Comparison of ENCODE assay signal across 18 cellular contexts in the genomic region with DNA sequence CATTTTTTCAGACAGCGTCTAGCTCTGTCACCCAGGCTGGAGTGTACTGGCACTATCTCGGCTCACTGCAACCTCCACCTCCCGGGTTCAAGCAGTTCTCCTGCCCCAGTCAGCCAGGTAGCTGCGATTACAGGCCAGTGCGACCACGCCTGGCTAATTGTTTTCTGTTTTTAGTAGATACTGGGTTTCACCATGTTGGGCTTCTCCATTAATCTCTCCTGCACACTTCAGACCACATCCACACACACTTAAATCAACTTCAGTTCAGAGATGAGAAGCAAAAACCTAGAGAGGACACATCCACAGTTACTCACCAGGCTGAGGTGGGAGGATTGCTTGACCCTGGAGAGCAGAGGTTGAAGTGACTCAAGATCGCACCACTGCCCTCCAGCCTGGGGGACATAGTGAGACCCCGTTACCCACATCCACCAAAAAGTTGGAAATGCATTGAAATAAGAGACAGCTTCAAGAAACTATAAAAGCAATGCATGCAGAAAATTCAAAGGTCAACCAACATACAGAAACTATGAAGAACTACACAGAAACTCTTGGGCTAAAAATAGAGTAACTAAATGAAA. TPM values are rescaled to one million over a fixed set of nuclear protein-coding genes. Genes with fewer than 3 reads are reported as not detected.
DNase-seq lines count a peak whose midpoint lies in the region; ATAC-seq and TF ChIP-seq lines count a peak whose summit lies in the region.
"Had no signal": no experiment of that assay in that cellular context is flagged by ENCODE, and none has a peak within 500 bp of the region (broad histone marks: within the 10 kb centered on the region; RNA-seq: fewer than 3 reads in every experiment).

No MANE protein-coding gene starts in this region.

- POLR2A ChIA-PET in Caco-2 (lab: Charles Lee): no interaction called here

- H3K36me3 Mint-ChIP-seq in CD4-positive, CD25-positive, alpha-beta regulatory T cell: peaks cover 6% of the 10 kb centered on the region
- H3K36me3 Mint-ChIP-seq in Caco-2 (ENCODE audit: insufficient read depth, unreplicated experiment) (peaks cover 36% of the 10 kb centered on the region), glutamatergic neuron (ENCODE audit: unreplicated experiment) (no peaks in the 10 kb centered on the region), neural crest cell (ENCODE audit: low read depth) (peaks cover 2% of the 10 kb centered on the region)

- peaks cover 0 to 8% (median 2%) of the 10 kb centered on the region in 7 donors for H3K9me3 Mint-ChIP-seq in CD4-positive, CD25-positive, alpha-beta regulatory T cell
- H3K9me3 Mint-ChIP-seq in Caco-2 (ENCODE audit: unreplicated experiment) (peaks cover 10% of the 10 kb centered on the region), glutamatergic neuron (ENCODE audit: unreplicated experiment) (peaks cover 6% of the 10 kb centered on the region), neural crest cell (no peaks in the 10 kb centered on the region)

- no TSS peak for BruUV-seq in Caco-2 (replicated peaks; lab: Mats Ljungman, UMichigan)

- H3K9me3 ChIP-seq in CD4-positive, CD25-positive, alpha-beta regulatory T cell (ENCODE audit: control insufficient read depth in 2 of 2, low read length in 2 of 2): no peaks in the 10 kb centered on the region
- H3K9me3 ChIP-seq in Caco-2: peaks cover 3% of the 10 kb centered on the region; the same call in 1 of the 2 replicates
- H3K9me3 ChIP-seq: SJCRH30 had no signal

- H3K27me3 Mint-ChIP-seq in CD4-positive, CD25-positive, alpha-beta regulatory T cell: no peaks in the 10 kb centered on the region
- H3K27me3 Mint-ChIP-seq in Caco-2 (ENCODE audit: insufficient read depth, unreplicated experiment) (no peaks in the 10 kb centered on the region), glutamatergic neuron (ENCODE audit: unreplicated experiment) (peaks cover 13% of the 10 kb centered on the region), neural crest cell (ENCODE audit: low read depth) (no peaks in the 10 kb centered on the region)

- no peaks in the 10 kb centered on the region for H3K27me3 ChIP-seq in CD4-positive, CD25-positive, alpha-beta regulatory T cell (ENCODE audit: control insufficient read depth, insufficient read depth, low read length)
- H3K27me3 ChIP-seq in Caco-2 (replicated peaks; ENCODE audit: control insufficient read depth, insufficient read depth, low read length): no peaks in the 10 kb centered on the region
- H3K27me3 ChIP-seq: SJCRH30 had no signal

- no peak for DNase-seq in CD4-positive, CD25-positive, alpha-beta regulatory T cell
- no peak for DNase-seq in Caco-2
- no peak for DNase-seq in glutamatergic neuron
- no peak for DNase-seq in neural crest cell (ENCODE audit: low read depth, low spot score)
- DNase-seq in activated CD4-positive, alpha-beta T cell treated with anti-CD3 and anti-CD28 coated beads, Interleukin-2, amount 50 U/mL, for 4 hours: no peak
- DNase-seq: ACHN, AML-193, GDM1, KBM-7, NCI-H1436, NCI-H2029, NCI-H446 treated with DMSO at 0.1 percent for 48 hours, NCI-H748 treated with DMSO at 0.1 percent for 48 hours, PC-9, SJCRH30 had no signal

- intact Hi-C loops in Caco-2 (cut with micrococcal nuclease; ENCODE audit: unreplicated experiment): no loop called here

- no peak overlapping the region for H3K27ac ChIP-seq in CD4-positive, CD25-positive, alpha-beta regulatory T cell (ENCODE audit: insufficient read depth, low read length, poor library complexity, severe bottlenecking)
- H3K27ac ChIP-seq: PC-9, SJCRH30 had no signal

- no peak for ATAC-seq in CD4-positive, CD25-positive, alpha-beta regulatory T cell (ENCODE audit: low read depth in 2 of 2)
- ATAC-seq in HG03521 (IDR thresholded peaks at IDR 0.05; ENCODE audit: unreplicated experiment) (no peak), HG02571 (IDR thresholded peaks at IDR 0.05; ENCODE audit: unreplicated experiment) (no peak)
- ATAC-seq: GM23338 had no signal

- no peak overlapping the region for H3K4me3 ChIP-seq in CD4-positive, CD25-positive, alpha-beta regulatory T cell (ENCODE audit: low read depth, low read length)
- H3K4me3 ChIP-seq in Caco-2 (ENCODE audit: low read depth, low read length): no peak overlapping the region
- H3K4me3 ChIP-seq: GM23338, PC-9, SJCRH30 had no signal

- H3K36me3 ChIP-seq in CD4-positive, CD25-positive, alpha-beta regulatory T cell (ENCODE audit: control insufficient read depth, insufficient read depth, low read length): no peaks in the 10 kb centered on the region
- H3K36me3 ChIP-seq in Caco-2 (ENCODE audit: control insufficient read depth, insufficient read depth, low read length): no peaks in the 10 kb centered on the region; the same call in 1 of the 2 replicates

- peak overlapping the region in 1 of 3 donors; percentile 65 for H3K27ac Mint-ChIP-seq in CD4-positive, CD25-positive, alpha-beta regulatory T cell
- H3K27ac Mint-ChIP-seq in Caco-2 (ENCODE audit: unreplicated experiment) (peak overlapping the region; percentile 69), glutamatergic neuron (ENCODE audit: unreplicated experiment) (peak overlapping the region; percentile 0), neural crest cell (ENCODE audit: unreplicated experiment) (no peak overlapping the region)
- H3K27ac Mint-ChIP-seq: GM23338 had no signal

- H3K4me1 ChIP-seq in CD4-positive, CD25-positive, alpha-beta regulatory T cell (ENCODE audit: control insufficient read depth, insufficient read depth, low read length, poor library complexity, severe bottlenecking): peaks cover 20% of the 10 kb centered on the region
- H3K4me1 ChIP-seq in Caco-2: 0 out of 2 replicates have a peak, but pooled peaks cover 9% of the 10 kb centered on the region
- H3K4me1 ChIP-seq: SJCRH30 had no signal

- CTCF ChIA-PET in Caco-2 (lab: Charles Lee): no interaction called here

- peak overlapping the region in 3 of 4 donors; percentile 45 to 87 (median 75) for H3K4me3 Mint-ChIP-seq in CD4-positive, CD25-positive, alpha-beta regulatory T cell
- H3K4me3 Mint-ChIP-seq in Caco-2 (ENCODE audit: unreplicated experiment): peak overlapping the region; percentile 44
- H3K4me3 Mint-ChIP-seq in glutamatergic neuron (ENCODE audit: unreplicated experiment): peak overlapping the region; percentile 36
- peak overlapping the region; percentile 83 for H3K4me3 Mint-ChIP-seq in neural crest cell

- peaks cover 15 to 37% (median 30%) of the 10 kb centered on the region in 4 donors for H3K4me1 Mint-ChIP-seq in CD4-positive, CD25-positive, alpha-beta regulatory T cell
- H3K4me1 Mint-ChIP-seq in Caco-2 (ENCODE audit: low read depth, unreplicated experiment) (peaks cover 26% of the 10 kb centered on the region), glutamatergic neuron (ENCODE audit: low read depth, unreplicated experiment) (peaks cover 19% of the 10 kb centered on the region), neural crest cell (peaks cover 37% of the 10 kb centered on the region)

- TF ChIP-seq CTCF in Caco-2 (IDR thresholded peaks at IDR 0.05; ENCODE audit: insufficient read depth in 1 of 2, low read depth in 1 of 2, low read length in 1 of 2, severe bottlenecking in 1 of 2, unreplicated experiment in 1 of 2) (no peak), glutamatergic neuron (IDR thresholded peaks at IDR 0.05; ENCODE audit: partially characterized antibody, unreplicated experiment) (no peak), neural crest cell (conservative IDR thresholded peaks at IDR 0.05) (no peak)

RNA-seq across cellular contexts. Expression of gene ZNF611, which starts 42.3 kb away (rescaled TPM):
- 26.9 TPM for total RNA-seq in CD4-positive, CD25-positive, alpha-beta regulatory T cell
- 10 to 100 TPM; 19.0 to 34.1 (median 24.2) TPM for polyA plus RNA-seq in CD4-positive, CD25-positive, alpha-beta regulatory T cell
- 27.5 and 28.5 TPM in 2 replicates for total RNA-seq in Caco-2 (2022)
- 36.2 TPM for total RNA-seq in glutamatergic neuron (ENCODE audit: unreplicated experiment)
- 20.6 and 25.7 TPM in 2 replicates for total RNA-seq in neural crest cell

RNA-seq across cellular contexts. Expression of gene ZNF83, which starts 54.4 kb away (rescaled TPM):
- 63.7 TPM for total RNA-seq in CD4-positive, CD25-positive, alpha-beta regulatory T cell
- polyA plus RNA-seq in CD4-positive, CD25-positive, alpha-beta regulatory T cell: 10 to 100 TPM in 2 of 4 donors, 1 to 10 TPM in 2; 8.3 to 13.9 (median 11.3) TPM
- total RNA-seq in Caco-2 (2022) (36.8 and 39.4 TPM in 2 replicates), glutamatergic neuron (ENCODE audit: unreplicated experiment) (62.3 TPM), neural crest cell (45.6 and 46.3 TPM in 2 replicates)
